1 cellular context compared by ENCODE assay signal in the genomic region with DNA sequence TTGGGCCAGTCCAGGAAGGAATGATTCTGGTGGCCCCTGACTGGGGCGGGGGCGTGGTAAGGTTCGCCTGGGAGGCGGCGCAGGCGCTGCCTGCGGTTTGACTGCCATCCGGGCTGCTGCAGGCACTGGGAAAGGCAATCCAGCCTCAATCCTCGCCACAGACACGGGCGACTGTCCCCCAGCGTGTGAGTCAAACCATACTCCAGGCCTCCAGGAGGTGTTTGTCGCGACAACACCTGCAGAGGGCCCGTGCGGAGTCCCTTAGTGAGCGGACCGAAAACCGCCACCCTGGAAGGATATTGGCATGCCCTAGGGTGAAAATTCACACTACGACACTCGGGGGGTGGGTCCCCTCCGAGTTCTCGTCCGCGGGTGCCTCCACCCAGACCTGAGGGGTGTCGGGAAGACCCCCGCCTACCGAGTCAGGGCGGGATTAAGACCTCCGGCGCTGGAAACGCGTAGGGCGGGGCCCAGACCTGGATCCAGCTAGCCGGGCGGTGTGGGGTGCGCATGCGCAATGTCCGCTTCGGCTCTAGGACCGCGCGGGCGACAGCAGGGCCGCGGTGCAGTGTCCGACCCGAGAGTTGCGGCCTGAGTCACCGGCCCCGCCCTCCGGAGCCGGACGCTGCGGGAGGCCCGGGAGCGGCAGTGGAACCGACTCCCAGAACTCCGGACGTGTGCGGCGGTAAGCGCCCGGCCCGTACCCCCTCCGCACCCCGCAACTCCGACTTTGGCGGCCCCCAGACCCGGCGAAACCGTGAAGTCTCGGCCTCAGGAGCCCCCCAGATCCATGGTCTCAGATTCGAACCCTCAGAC.
TF ChIP-seq lines count a peak whose summit lies in the region.

CAPNS1 (plus strand) TSS at position 594 of the 816 bp plus-strand sequence. CDS start 946 bp downstream, outside the sequence.

TF ChIP-seq in K562, 482 proteins besides CTCF, POLR2A, EP300 and RAD21 (continued from another document):
- TF ChIP-seq ZNF140 (CRISPR knock-in tag; IDR thresholded peaks at IDR 0.05) = no peak
- TF ChIP-seq TSHZ1 (CRISPR knock-in tag; IDR thresholded peaks at IDR 0.05) = no peak
- TF ChIP-seq, protein P1, sequence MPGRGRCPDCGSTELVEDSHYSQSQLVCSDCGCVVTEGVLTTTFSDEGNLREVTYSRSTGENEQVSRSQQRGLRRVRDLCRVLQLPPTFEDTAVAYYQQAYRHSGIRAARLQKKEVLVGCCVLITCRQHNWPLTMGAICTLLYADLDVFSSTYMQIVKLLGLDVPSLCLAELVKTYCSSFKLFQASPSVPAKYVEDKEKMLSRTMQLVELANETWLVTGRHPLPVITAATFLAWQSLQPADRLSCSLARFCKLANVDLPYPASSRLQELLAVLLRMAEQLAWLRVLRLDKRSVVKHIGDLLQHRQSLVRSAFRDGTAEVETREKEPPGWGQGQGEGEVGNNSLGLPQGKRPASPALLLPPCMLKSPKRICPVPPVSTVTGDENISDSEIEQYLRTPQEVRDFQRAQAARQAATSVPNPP (IDR thresholded peaks at IDR 0.05; ENCODE audit: borderline replicate concordance, insufficient read depth, insufficient read length) = no peak
- TF ChIP-seq CXXC5 (CRISPR knock-in tag; IDR thresholded peaks at IDR 0.05) = peak; percentile 93
- TF ChIP-seq NCOA2 (IDR thresholded peaks at IDR 0.05; ENCODE audit: partially characterized antibody in 2 of 2) = no peak
- TF ChIP-seq ZFX (CRISPR knock-in tag; IDR thresholded peaks at IDR 0.05) = peak; percentile 95
- TF ChIP-seq IRF2 (CRISPR knock-in tag; IDR thresholded peaks at IDR 0.05) = no peak
- TF ChIP-seq, protein P2, sequence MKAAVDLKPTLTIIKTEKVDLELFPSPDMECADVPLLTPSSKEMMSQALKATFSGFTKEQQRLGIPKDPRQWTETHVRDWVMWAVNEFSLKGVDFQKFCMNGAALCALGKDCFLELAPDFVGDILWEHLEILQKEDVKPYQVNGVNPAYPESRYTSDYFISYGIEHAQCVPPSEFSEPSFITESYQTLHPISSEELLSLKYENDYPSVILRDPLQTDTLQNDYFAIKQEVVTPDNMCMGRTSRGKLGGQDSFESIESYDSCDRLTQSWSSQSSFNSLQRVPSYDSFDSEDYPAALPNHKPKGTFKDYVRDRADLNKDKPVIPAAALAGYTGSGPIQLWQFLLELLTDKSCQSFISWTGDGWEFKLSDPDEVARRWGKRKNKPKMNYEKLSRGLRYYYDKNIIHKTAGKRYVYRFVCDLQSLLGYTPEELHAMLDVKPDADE (conservative IDR thresholded peaks at IDR 0.05; ENCODE audit: control insufficient read depth, low read depth, low read length) = no peak
- TF ChIP-seq HMGN3 (IDR thresholded peaks at IDR 0.05; ENCODE audit: borderline replicate concordance, extremely low read depth, insufficient read length, low read depth, low read length) = peak; percentile 94
- no peak for TF ChIP-seq SETDB1 (IDR thresholded peaks at IDR 0.05; ENCODE audit: low read length)
- TF ChIP-seq SIN3A (IDR thresholded peaks at IDR 0.05; ENCODE audit: borderline replicate concordance in 2 of 2, control insufficient read depth in 1 of 2, low read depth in 2 of 2, low read length in 2 of 2) = peak; percentile 43 to 56; a peak in 2 of 4 replicates
- no peak for TF ChIP-seq KLF16 (IDR thresholded peaks at IDR 0.05)
- TF ChIP-seq HMBOX1 (IDR thresholded peaks at IDR 0.05) = no peak
- no peak for TF ChIP-seq ZNF584 (CRISPR knock-in tag; IDR thresholded peaks at IDR 0.05; ENCODE audit: low read depth)
- TF ChIP-seq GTF3C2 (IDR thresholded peaks at IDR 0.05; ENCODE audit: borderline replicate concordance, extremely low read depth, insufficient read length) = no peak
- no peak for TF ChIP-seq ZFP1 (CRISPR knock-in tag; IDR thresholded peaks at IDR 0.05)
- TF ChIP-seq TCF7L2 (IDR thresholded peaks at IDR 0.05; ENCODE audit: low read depth, low read length) = no peak
- TF ChIP-seq CHD2 (IDR thresholded peaks at IDR 0.05; ENCODE audit: low read depth, low read length) = no peak; the same call in none of the 2 replicates
- TF ChIP-seq, protein P3, sequence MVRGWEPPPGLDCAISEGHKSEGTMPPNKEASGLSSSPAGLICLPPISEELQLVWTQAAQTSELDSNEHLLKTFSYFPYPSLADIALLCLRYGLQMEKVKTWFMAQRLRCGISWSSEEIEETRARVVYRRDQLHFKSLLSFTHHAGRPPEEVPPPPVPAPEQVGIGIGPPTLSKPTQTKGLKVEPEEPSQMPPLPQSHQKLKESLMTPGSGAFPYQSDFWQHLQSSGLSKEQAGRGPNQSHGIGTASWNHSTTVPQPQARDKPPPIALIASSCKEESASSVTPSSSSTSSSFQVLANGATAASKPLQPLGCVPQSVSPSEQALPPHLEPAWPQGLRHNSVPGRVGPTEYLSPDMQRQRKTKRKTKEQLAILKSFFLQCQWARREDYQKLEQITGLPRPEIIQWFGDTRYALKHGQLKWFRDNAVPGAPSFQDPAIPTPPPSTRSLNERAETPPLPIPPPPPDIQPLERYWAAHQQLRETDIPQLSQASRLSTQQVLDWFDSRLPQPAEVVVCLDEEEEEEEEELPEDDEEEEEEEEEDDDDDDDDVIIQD (CRISPR knock-in tag; IDR thresholded peaks at IDR 0.05) = no peak
- peak; percentile 89 for TF ChIP-seq ATF7 (IDR thresholded peaks at IDR 0.05)
- TF ChIP-seq, protein P4, sequence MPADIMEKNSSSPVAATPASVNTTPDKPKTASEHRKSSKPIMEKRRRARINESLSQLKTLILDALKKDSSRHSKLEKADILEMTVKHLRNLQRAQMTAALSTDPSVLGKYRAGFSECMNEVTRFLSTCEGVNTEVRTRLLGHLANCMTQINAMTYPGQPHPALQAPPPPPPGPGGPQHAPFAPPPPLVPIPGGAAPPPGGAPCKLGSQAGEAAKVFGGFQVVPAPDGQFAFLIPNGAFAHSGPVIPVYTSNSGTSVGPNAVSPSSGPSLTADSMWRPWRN (IDR thresholded peaks at IDR 0.05; ENCODE audit: low read depth) = no peak
- peak; percentile 98 for TF ChIP-seq CCNT2 (IDR thresholded peaks at IDR 0.05; ENCODE audit: borderline replicate concordance, extremely low read depth, insufficient read length, low read depth, low read length)
- peak; percentile 89 for TF ChIP-seq ZBTB7A (IDR thresholded peaks at IDR 0.05; ENCODE audit: borderline replicate concordance, control insufficient read depth, low read depth, low read length)
- TF ChIP-seq ARNT (IDR thresholded peaks at IDR 0.05) = no peak
- no peak for TF ChIP-seq ZNF232 (CRISPR knock-in tag; IDR thresholded peaks at IDR 0.05)
- TF ChIP-seq ZBTB2 (IDR thresholded peaks at IDR 0.05) = peak; percentile 98
- TF ChIP-seq LCOR (CRISPR knock-in tag; IDR thresholded peaks at IDR 0.05) = no peak; the same call in none of the 2 replicates
- TF ChIP-seq L3MBTL2 (IDR thresholded peaks at IDR 0.05) = peak; percentile 85
- TF ChIP-seq BRCA1 (IDR thresholded peaks at IDR 0.05) = no peak
- no peak for TF ChIP-seq BRCA1 (CRISPR knock-in tag; IDR thresholded peaks at IDR 0.05)
- TF ChIP-seq, protein P5, sequence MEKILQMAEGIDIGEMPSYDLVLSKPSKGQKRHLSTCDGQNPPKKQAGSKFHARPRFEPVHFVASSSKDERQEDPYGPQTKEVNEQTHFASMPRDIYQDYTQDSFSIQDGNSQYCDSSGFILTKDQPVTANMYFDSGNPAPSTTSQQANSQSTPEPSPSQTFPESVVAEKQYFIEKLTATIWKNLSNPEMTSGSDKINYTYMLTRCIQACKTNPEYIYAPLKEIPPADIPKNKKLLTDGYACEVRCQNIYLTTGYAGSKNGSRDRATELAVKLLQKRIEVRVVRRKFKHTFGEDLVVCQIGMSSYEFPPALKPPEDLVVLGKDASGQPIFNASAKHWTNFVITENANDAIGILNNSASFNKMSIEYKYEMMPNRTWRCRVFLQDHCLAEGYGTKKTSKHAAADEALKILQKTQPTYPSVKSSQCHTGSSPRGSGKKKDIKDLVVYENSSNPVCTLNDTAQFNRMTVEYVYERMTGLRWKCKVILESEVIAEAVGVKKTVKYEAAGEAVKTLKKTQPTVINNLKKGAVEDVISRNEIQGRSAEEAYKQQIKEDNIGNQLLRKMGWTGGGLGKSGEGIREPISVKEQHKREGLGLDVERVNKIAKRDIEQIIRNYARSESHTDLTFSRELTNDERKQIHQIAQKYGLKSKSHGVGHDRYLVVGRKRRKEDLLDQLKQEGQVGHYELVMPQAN (IDR thresholded peaks at IDR 0.05; ENCODE audit: borderline replicate concordance) = no peak; the same call in 1 of the 2 replicates
- TF ChIP-seq TAF9B (IDR thresholded peaks at IDR 0.05; ENCODE audit: partially characterized antibody) = peak; percentile 80
- TF ChIP-seq CEBPB (tag; IDR thresholded peaks at IDR 0.05) = no peak
- TF ChIP-seq MTF1 (CRISPR knock-in tag; IDR thresholded peaks at IDR 0.05; ENCODE audit: borderline replicate concordance) = no peak
- peak; percentile 83 for TF ChIP-seq TAF1 (IDR thresholded peaks at IDR 0.05; ENCODE audit: control insufficient read depth, extremely low read depth, insufficient read depth, low read length, severe bottlenecking)
- peak; percentile 60; the same call in 1 of the 2 replicates for TF ChIP-seq ZNF224 (CRISPR knock-in tag; IDR thresholded peaks at IDR 0.05)
- peak; percentile 87 for TF ChIP-seq CBX1 (IDR thresholded peaks at IDR 0.05; ENCODE audit: low read depth)
- TF ChIP-seq KDM4B (IDR thresholded peaks at IDR 0.05; ENCODE audit: borderline replicate concordance in 2 of 2, low read depth in 1 of 2) = peak in 1 of 2 experiments; percentile 40; a peak in 1 of 4 replicates
- TF ChIP-seq NELFE (IDR thresholded peaks at IDR 0.05; ENCODE audit: insufficient read depth, insufficient read length) = no peak
- TF ChIP-seq GABPB1 (CRISPR knock-in tag; IDR thresholded peaks at IDR 0.05) = peak; percentile 76
- peak; percentile 55; the same call in 1 of the 2 replicates for TF ChIP-seq ZNF764 (CRISPR knock-in tag; IDR thresholded peaks at IDR 0.05; ENCODE audit: low read depth)
- TF ChIP-seq CBFB (CRISPR knock-in tag; IDR thresholded peaks at IDR 0.05) = 0 out of 2 replicates have a peak, but pooled peaks have one; percentile 40
